24 cellular contexts compared by ENCODE assay signal in genomic region chr14:40630471-40630870, GRCh38.
DNase-seq lines count a peak whose midpoint lies in the region; ATAC-seq and TF ChIP-seq lines count a peak whose summit lies in the region.
"Had no signal": no experiment of that assay in that cellular context is flagged by ENCODE, and none has a peak within 500 bp of the region (broad histone marks: within the 10 kb centered on the region; RNA-seq: fewer than 3 reads in every experiment).

No MANE protein-coding gene starts in this region.

- H3K4me3 Mint-ChIP-seq in neural progenitor cell: no peak overlapping the region
- H3K4me3 Mint-ChIP-seq: HFFc6; stimulated activated naive CD8-positive, alpha-beta T cell treated with anti-CD3 and anti-CD28 coated beads, Interleukin-15, Interleukin-2, amounts not matched to agents 100 ng/mL and 50 ng/mL, for 24 hours had no signal

- ATAC-seq in GM21360 (IDR thresholded peaks at IDR 0.05; ENCODE audit: unreplicated experiment): no peak
- ATAC-seq: body of pancreas, heart right ventricle had no signal

- H3K9me3 ChIP-seq in ES-I3 (ENCODE audit: control insufficient read depth, insufficient read depth, low read length): no peaks in the 10 kb centered on the region
- H3K9me3 ChIP-seq in NT2/D1 (ENCODE audit: insufficient read depth, low read length): no peaks in the 10 kb centered on the region
- H3K9me3 ChIP-seq in endocrine pancreas (ENCODE audit: control insufficient read depth, low read length): no peaks in the 10 kb centered on the region
- no peaks in the 10 kb centered on the region for H3K9me3 ChIP-seq in neural progenitor cell (ENCODE audit: low read depth)
- H3K9me3 ChIP-seq: body of pancreas, heart right ventricle, MG63, sigmoid colon had no signal

- H3K27me3 Mint-ChIP-seq in neural progenitor cell (ENCODE audit: insufficient read depth, low read depth): peaks cover 3% of the 10 kb centered on the region
- H3K27me3 Mint-ChIP-seq: naive B cell; stimulated activated naive CD8-positive, alpha-beta T cell treated with anti-CD3 and anti-CD28 coated beads, Interleukin-15, Interleukin-2, amounts not matched to agents 100 ng/mL and 50 ng/mL, for 24 hours had no signal

- H3K4me3 ChIP-seq in NT2/D1 (ENCODE audit: insufficient read length, low read depth) (peak overlapping the region; percentile 46), endocrine pancreas (ENCODE audit: control insufficient read depth, insufficient read depth, low read length) (peak overlapping the region; percentile 14), neural progenitor cell (peak overlapping the region; percentile 40)
- H3K4me3 ChIP-seq: body of pancreas, heart right ventricle, MG63, sigmoid colon had no signal

- no peaks in the 10 kb centered on the region for H3K36me3 Mint-ChIP-seq in neural progenitor cell
- H3K36me3 Mint-ChIP-seq: naive B cell had no signal

- H3K9me3 Mint-ChIP-seq in neural progenitor cell: no peaks in the 10 kb centered on the region
- H3K9me3 Mint-ChIP-seq: stimulated activated naive CD8-positive, alpha-beta T cell treated with anti-CD3 and anti-CD28 coated beads, Interleukin-15, Interleukin-2, amounts not matched to agents 100 ng/mL and 50 ng/mL, for 24 hours had no signal

- H4K20me1 ChIP-seq in neural progenitor cell (ENCODE audit: low read depth): no peaks in the 10 kb centered on the region

- H3K9ac ChIP-seq in ES-I3 (ENCODE audit: low read depth, low read length) (peak overlapping the region; percentile 49; the same call in 1 of the 2 replicates), NT2/D1 (ENCODE audit: insufficient read length, low read depth) (peak overlapping the region; percentile 77), endocrine pancreas (ENCODE audit: control insufficient read depth, insufficient read depth, low read length) (no peak overlapping the region), neural progenitor cell (no peak overlapping the region)

- DNase-seq in NT2/D1 (ENCODE audit: low read depth, low spot score): no peak
- no peak for DNase-seq in neural progenitor cell (ENCODE audit: low spot score)
- DNase-seq in activated CD4-positive, alpha-beta T cell treated with anti-CD3 and anti-CD28 coated beads, Interleukin-2, amount 50 U/mL, for 4 hours: no peak
- DNase-seq in NCI-H2196 (lab: John Stamatoyannopoulos, UW; ENCODE audit: unreplicated experiment): no peak
- DNase-seq in stimulated activated CD4-positive, alpha-beta T cell treated with anti-CD3 and anti-CD28 coated beads, Interleukin-2, amount 100 ng/mL, for 48 hours: no peak
- DNase-seq: activated gamma-delta T cell treated with Interleukin-2 at 50 U/mL for 16 hours; body of pancreas; effector CD4-positive, alpha-beta T cell; foreskin fibroblast; heart right ventricle; HFFc6; KBM-7; MG63; naive B cell; NCI-H1436 treated with DMSO at 0.1 percent for 48 hours; OCI-M1; SIG-M5; sigmoid colon; stimulated activated CD4-positive, alpha-beta T cell treated with anti-CD3 and anti-CD28 coated beads, Interleukin-15, amount 100 ng/mL, for 24 hours had no signal

- no peaks in the 10 kb centered on the region for H3K4me1 Mint-ChIP-seq in neural progenitor cell
- H3K4me1 Mint-ChIP-seq: naive B cell had no signal

- no peaks in the 10 kb centered on the region for H3K79me2 ChIP-seq in neural progenitor cell (ENCODE audit: low read depth)

- peak overlapping the region; percentile 91 for H2AFZ ChIP-seq in neural progenitor cell (replicated peaks)

- H3K27me3 ChIP-seq in NT2/D1 (ENCODE audit: insufficient read depth, insufficient read length) (no peaks in the 10 kb centered on the region), endocrine pancreas (ENCODE audit: control insufficient read depth, insufficient read depth, low read length) (no peaks in the 10 kb centered on the region), neural progenitor cell (no peaks in the 10 kb centered on the region)
- H3K27me3 ChIP-seq: body of pancreas, heart right ventricle, MG63, sigmoid colon had no signal

- TF ChIP-seq CTCF in neural progenitor cell (IDR thresholded peaks at IDR 0.05): no peak

- H3K36me3 ChIP-seq in ES-I3 (ENCODE audit: insufficient read depth, low read length) (no peaks in the 10 kb centered on the region), NT2/D1 (ENCODE audit: insufficient read depth, insufficient read length, low read length) (peaks cover 2% of the 10 kb centered on the region), endocrine pancreas (ENCODE audit: control insufficient read depth, insufficient read depth, low read length) (no peaks in the 10 kb centered on the region), neural progenitor cell (no peaks in the 10 kb centered on the region)
- H3K36me3 ChIP-seq: heart right ventricle, MG63, sigmoid colon had no signal

- H3K4me1 ChIP-seq in ES-I3 (ENCODE audit: insufficient read depth, low read length) (peaks cover 4% of the 10 kb centered on the region; the same call in 1 of the 2 replicates), NT2/D1 (ENCODE audit: insufficient read depth, insufficient read length) (no peaks in the 10 kb centered on the region), endocrine pancreas (ENCODE audit: control insufficient read depth, insufficient read depth, low read length) (no peaks in the 10 kb centered on the region), neural progenitor cell (no peaks in the 10 kb centered on the region)
- H3K4me1 ChIP-seq: body of pancreas, heart right ventricle, sigmoid colon had no signal

- H3K27ac Mint-ChIP-seq in neural progenitor cell: no peak overlapping the region
- H3K27ac Mint-ChIP-seq: HFFc6; naive B cell; stimulated activated naive CD8-positive, alpha-beta T cell treated with anti-CD3 and anti-CD28 coated beads, Interleukin-15, Interleukin-2, amounts not matched to agents 100 ng/mL and 50 ng/mL, for 24 hours had no signal

- H3K4me2 ChIP-seq in neural progenitor cell: peak overlapping the region; percentile 74

- H3K27ac ChIP-seq in neural progenitor cell: no peak overlapping the region
- H3K27ac ChIP-seq: body of pancreas, C4-2B, heart right ventricle, sigmoid colon had no signal

- no peaks in the 10 kb centered on the region for H3F3A ChIP-seq in neural progenitor cell (ENCODE audit: low read depth)

Comparison
In these comparisons a context has a peak if more than half of its experiments do, and no peak if none do; other contexts are left out.
1. H3K9ac ChIP-seq: peak in ES-I3 (single experiment) and NT2/D1 (single experiment); none in endocrine pancreas (single experiment) and neural progenitor cell (single experiment).
2. Peak in every context shown above with its lines, with median percentiles within 50 percentile points of each other: H3K4me3 ChIP-seq.